Comparison of ENCODE assay signal across 16 cellular contexts in genomic region chr7:34750209-34750608, GRCh38.
DNase-seq lines count a peak whose midpoint lies in the region; ATAC-seq, FAIRE-seq and TF ChIP-seq lines count a peak whose summit lies in the region.
"Had no signal": no experiment of that assay in that cellular context is flagged by ENCODE, and none has a peak within 500 bp of the region (broad histone marks: within the 10 kb centered on the region; RNA-seq: fewer than 3 reads in every experiment).

No MANE protein-coding gene starts in this region.

- ATAC-seq in Panc1, result no peak

- H3K27ac ChIP-seq in Panc1 (ENCODE audit: low read length) (peak overlapping the region; percentile 88), mesenchymal stem cell (ENCODE audit: low read length, poor library complexity, severe bottlenecking) (no peak overlapping the region)

- intact Hi-C loops in Caco-2 (cut with micrococcal nuclease; ENCODE audit: unreplicated experiment), result loop anchor here (10.0 kb wide), 1 partner anchor 285 kb away; the partner anchor contains the start of gene DPY19L1
- intact Hi-C loops in Panc1 (cut with micrococcal nuclease; ENCODE audit: unreplicated experiment), result no loop called here

- no peak overlapping the region for H2BK12ac ChIP-seq in mesenchymal stem cell (ENCODE audit: low read length in 2 of 2)

- peaks cover 24% of the 10 kb centered on the region for H3K9me3 Mint-ChIP-seq in Caco-2 (ENCODE audit: unreplicated experiment)
- H3K9me3 Mint-ChIP-seq: CD4-positive, CD25-positive, alpha-beta regulatory T cell; CD8-positive, alpha-beta memory T cell; H9 had no signal

- no peak overlapping the region for H2AFZ ChIP-seq in mesenchymal stem cell (ENCODE audit: low read depth, low read length)

- H3K4me2 ChIP-seq in mesenchymal stem cell (ENCODE audit: low read length, poor library complexity, severe bottlenecking), result no peak overlapping the region

- H3K9me3 ChIP-seq in Caco-2, result peaks cover 37% of the 10 kb centered on the region
- no peaks in the 10 kb centered on the region for H3K9me3 ChIP-seq in Panc1 (ENCODE audit: control insufficient read depth, insufficient read depth, low read depth, low read length)
- no peaks in the 10 kb centered on the region for H3K9me3 ChIP-seq in mesenchymal stem cell (ENCODE audit: control insufficient read depth, low read length)
- H3K9me3 ChIP-seq: BE2C had no signal

- no peaks in the 10 kb centered on the region for H3K79me1 ChIP-seq in mesenchymal stem cell (replicated peaks; ENCODE audit: low read length, poor library complexity, severe bottlenecking)

- H4K8ac ChIP-seq in mesenchymal stem cell (ENCODE audit: low read length), result no peak overlapping the region

- CTCF ChIA-PET in Caco-2 (lab: Charles Lee) (no interaction called here), Panc1 (lab: Charles Lee) (interaction anchor here (0.7 kb wide), 1 partner anchor 203 kb away, joined by 4 read pairs; no protein-coding TSS in a partner anchor)

- no peak overlapping the region for H3K4me3 Mint-ChIP-seq in Caco-2 (ENCODE audit: unreplicated experiment)
- H3K4me3 Mint-ChIP-seq: CD4-positive, CD25-positive, alpha-beta regulatory T cell; H9 had no signal

- H3K18ac ChIP-seq in mesenchymal stem cell (ENCODE audit: low read depth in 1 of 2, low read length in 2 of 2), result no peak overlapping the region

- DNase-seq in Caco-2, result no peak
- no peak for DNase-seq in GM19239 (ENCODE audit: insufficient read length, low spot score)
- DNase-seq in Panc1 (ENCODE audit: low read depth, low spot score), result no peak
- no peak for DNase-seq in mesenchymal stem cell
- DNase-seq in ecto neural progenitor cell (ENCODE audit: low spot score), result no peak
- no peak for DNase-seq in AML-193 (lab: John Stamatoyannopoulos, UW)
- DNase-seq: BE2C; C1 segment of cervical spinal cord; CD4-positive, CD25-positive, alpha-beta regulatory T cell; CD8-positive, alpha-beta memory T cell; COR-L47; DMS79 treated with DMSO at 0.1 percent for 48 hours; GF-D8; H9 had no signal

- no peak overlapping the region for H2BK15ac ChIP-seq in mesenchymal stem cell (ENCODE audit: low read depth, poor library complexity, severe bottlenecking)

- no peaks in the 10 kb centered on the region for H3K27me3 Mint-ChIP-seq in Caco-2 (ENCODE audit: insufficient read depth, unreplicated experiment)

- peaks cover 6% of the 10 kb centered on the region for H3K36me3 Mint-ChIP-seq in Caco-2 (ENCODE audit: insufficient read depth, unreplicated experiment)
- H3K36me3 Mint-ChIP-seq: CD4-positive, CD25-positive, alpha-beta regulatory T cell; CD8-positive, alpha-beta memory T cell had no signal

- peak overlapping the region; percentile 29 for H3K27ac Mint-ChIP-seq in Caco-2 (ENCODE audit: unreplicated experiment)
- H3K27ac Mint-ChIP-seq: CD4-positive, CD25-positive, alpha-beta regulatory T cell; H9 had no signal

- H2AK5ac ChIP-seq in mesenchymal stem cell (ENCODE audit: low read length, severe bottlenecking), result peak overlapping the region; percentile 26

- H3K4ac ChIP-seq in mesenchymal stem cell (ENCODE audit: low read depth in 1 of 2, low read length in 2 of 2), result no peak overlapping the region

- 0 out of 2 replicates have a peak, but pooled peaks cover 1% of the 10 kb centered on the region for H3K36me3 ChIP-seq in Caco-2 (ENCODE audit: control insufficient read depth, insufficient read depth, low read length)
- no peaks in the 10 kb centered on the region for H3K36me3 ChIP-seq in Panc1 (ENCODE audit: control insufficient read depth, insufficient read depth, low read length)
- no peaks in the 10 kb centered on the region for H3K36me3 ChIP-seq in mesenchymal stem cell (ENCODE audit: control insufficient read depth in 1 of 2, insufficient read depth in 2 of 2, low read depth in 1 of 2, low read length in 2 of 2)
- H3K36me3 ChIP-seq: BE2C had no signal

- H4K91ac ChIP-seq in mesenchymal stem cell (ENCODE audit: low read length), result no peak overlapping the region

- H2BK120ac ChIP-seq in mesenchymal stem cell (ENCODE audit: low read depth, low read length), result no peak overlapping the region

- peak overlapping the region; percentile 4 for H2BK5ac ChIP-seq in mesenchymal stem cell (ENCODE audit: low read depth, low read length, poor library complexity, severe bottlenecking)

- no peaks in the 10 kb centered on the region for H3K27me3 ChIP-seq in Caco-2 (replicated peaks; ENCODE audit: control insufficient read depth, insufficient read depth, low read length)
- no peaks in the 10 kb centered on the region for H3K27me3 ChIP-seq in Panc1 (ENCODE audit: control insufficient read depth, insufficient read depth, low read length)
- H3K27me3 ChIP-seq in mesenchymal stem cell (ENCODE audit: control insufficient read depth in 1 of 2, insufficient read depth in 1 of 2, low read length in 2 of 2), result no peaks in the 10 kb centered on the region
- H3K27me3 ChIP-seq: BE2C had no signal

- POLR2A ChIA-PET in Caco-2 (lab: Charles Lee) (no interaction called here), Panc1 (lab: Charles Lee) (no interaction called here)

- H3K4me1 ChIP-seq in Caco-2 (peaks cover 31% of the 10 kb centered on the region), Panc1 (ENCODE audit: control insufficient read depth, insufficient read depth, low read length) (peaks cover 27% of the 10 kb centered on the region), mesenchymal stem cell (ENCODE audit: control insufficient read depth, insufficient read depth, low read depth, low read length) (peaks cover 14% of the 10 kb centered on the region)
- H3K4me1 ChIP-seq: BE2C had no signal

- BruUV-seq in Caco-2 (replicated peaks; lab: Mats Ljungman, UMichigan) (no TSS peak), Panc1 (replicated peaks; lab: Mats Ljungman, UMichigan) (no TSS peak)

- no peak overlapping the region for H3K9ac ChIP-seq in mesenchymal stem cell (ENCODE audit: low read length)

- 96% methylated on average over 8 of the region's 8 CpGs for WGBS in mesenchymal stem cell

- no peak overlapping the region for H3K23ac ChIP-seq in mesenchymal stem cell (ENCODE audit: low read length in 2 of 2)

- no peak overlapping the region for H3K14ac ChIP-seq in mesenchymal stem cell (ENCODE audit: low read length in 2 of 2)

- TF ChIP-seq CTCF in Caco-2 (IDR thresholded peaks at IDR 0.05; ENCODE audit: insufficient read depth in 1 of 2, low read depth in 1 of 2, low read length in 1 of 2, severe bottlenecking in 1 of 2, unreplicated experiment in 1 of 2) (no peak), Panc1 (IDR thresholded peaks at IDR 0.05) (no peak)

- H3K4me1 Mint-ChIP-seq in Caco-2 (ENCODE audit: low read depth, unreplicated experiment), result peaks cover 12% of the 10 kb centered on the region
- H3K4me1 Mint-ChIP-seq: CD4-positive, CD25-positive, alpha-beta regulatory T cell; CD8-positive, alpha-beta memory T cell had no signal

- in situ Hi-C loops in Panc1 (cut with HindIII; ENCODE audit: low pct_unique_long_range_greater_than_20kb, low sequenced_read_pairs), result no loop called here

- no peak overlapping the region for H3K4me3 ChIP-seq in Caco-2 (ENCODE audit: low read depth, low read length)
- H3K4me3 ChIP-seq in Panc1 (ENCODE audit: low read depth in 2 of 2, low read length in 2 of 2), result no peak overlapping the region
- no peak overlapping the region for H3K4me3 ChIP-seq in mesenchymal stem cell (ENCODE audit: insufficient read depth in 1 of 2, low read depth in 1 of 2, low read length in 2 of 2)

- FAIRE-seq in GM19239 (lab: Jason Lieb, UNC), result peak; percentile 71
- FAIRE-seq: D721Med, H1 had no signal
